Comparison of ENCODE assay signal across 1 cellular context in the genomic region with DNA sequence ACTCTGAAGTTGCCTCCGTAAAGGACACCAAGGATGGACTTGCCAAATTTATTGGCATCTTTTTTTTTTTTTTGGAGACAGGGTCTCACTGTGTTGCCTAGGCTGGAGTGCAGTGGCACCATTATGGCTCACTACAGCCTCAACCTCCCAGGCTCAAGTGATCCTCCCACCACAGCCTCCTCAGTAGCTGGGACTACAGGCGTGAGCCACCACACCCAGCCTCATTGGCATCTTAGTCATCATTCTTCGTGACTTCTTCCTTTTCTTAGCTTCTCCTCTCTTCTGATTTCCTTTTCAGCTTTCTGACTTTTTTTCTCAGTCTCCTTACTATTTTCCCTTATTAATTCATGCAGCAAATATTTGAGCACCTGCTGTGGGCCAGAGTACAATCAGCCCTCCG.
TF ChIP-seq lines count a peak whose summit lies in the region.

No MANE protein-coding gene starts in this region.

TF ChIP-seq in GM12878, 131 proteins besides CTCF, POLR2A, EP300 and RAD21:
- TF ChIP-seq HDGF (IDR thresholded peaks at IDR 0.05) (no peak), BCL3 (IDR thresholded peaks at IDR 0.05; ENCODE audit: borderline replicate concordance, insufficient read depth, low read depth, low read length, poor library complexity, severe bottlenecking) (no peak), FOS (IDR thresholded peaks at IDR 0.05; ENCODE audit: borderline replicate concordance, extremely low read depth, insufficient read length) (no peak), E2F4 (IDR thresholded peaks at IDR 0.05; ENCODE audit: low read depth, low read length) (no peak), EED (IDR thresholded peaks at IDR 0.05; ENCODE audit: low read depth) (no peak), NR2C1 (IDR thresholded peaks at IDR 0.05) (no peak), CBFB (IDR thresholded peaks at IDR 0.05; ENCODE audit: low read depth) (no peak), YBX1 (IDR thresholded peaks at IDR 0.05) (no peak), BMI1 (IDR thresholded peaks at IDR 0.05; ENCODE audit: borderline replicate concordance) (no peak), NFIC (IDR thresholded peaks at IDR 0.05; ENCODE audit: low read depth, low read length) (no peak), NR2C2 (IDR thresholded peaks at IDR 0.05; ENCODE audit: borderline replicate concordance, control insufficient read depth, insufficient read length, low read depth) (no peak), SMARCA5 (IDR thresholded peaks at IDR 0.05) (no peak), IRF3 (IDR thresholded peaks at IDR 0.05) (no peak)
